ENCODE assay signal across 1 cellular context in the genomic region with DNA sequence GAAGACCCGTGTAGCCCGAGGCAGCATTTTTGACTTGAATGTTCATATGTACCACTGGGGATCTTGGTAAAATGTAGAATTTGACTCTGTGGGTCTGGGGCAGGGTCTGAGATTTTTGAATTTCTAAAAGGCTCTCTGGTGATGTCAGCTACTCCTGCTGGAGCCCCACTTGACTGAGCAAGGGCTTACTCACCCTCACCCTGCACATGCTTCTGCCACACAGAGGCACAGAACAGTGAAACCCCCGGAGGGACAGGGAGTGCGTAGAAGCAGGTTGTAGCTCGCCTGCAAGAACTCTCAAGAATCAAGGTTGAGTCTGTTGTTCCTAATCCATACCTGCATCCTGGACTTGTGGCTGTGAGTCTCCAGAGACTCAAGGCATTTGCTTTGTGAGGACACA.
TF ChIP-seq lines count a peak whose summit lies in the region.

No MANE protein-coding gene starts in this region.

TF ChIP-seq in GM23338, 12 proteins besides CTCF, POLR2A, EP300 and RAD21:
- TF ChIP-seq, protein P1, sequence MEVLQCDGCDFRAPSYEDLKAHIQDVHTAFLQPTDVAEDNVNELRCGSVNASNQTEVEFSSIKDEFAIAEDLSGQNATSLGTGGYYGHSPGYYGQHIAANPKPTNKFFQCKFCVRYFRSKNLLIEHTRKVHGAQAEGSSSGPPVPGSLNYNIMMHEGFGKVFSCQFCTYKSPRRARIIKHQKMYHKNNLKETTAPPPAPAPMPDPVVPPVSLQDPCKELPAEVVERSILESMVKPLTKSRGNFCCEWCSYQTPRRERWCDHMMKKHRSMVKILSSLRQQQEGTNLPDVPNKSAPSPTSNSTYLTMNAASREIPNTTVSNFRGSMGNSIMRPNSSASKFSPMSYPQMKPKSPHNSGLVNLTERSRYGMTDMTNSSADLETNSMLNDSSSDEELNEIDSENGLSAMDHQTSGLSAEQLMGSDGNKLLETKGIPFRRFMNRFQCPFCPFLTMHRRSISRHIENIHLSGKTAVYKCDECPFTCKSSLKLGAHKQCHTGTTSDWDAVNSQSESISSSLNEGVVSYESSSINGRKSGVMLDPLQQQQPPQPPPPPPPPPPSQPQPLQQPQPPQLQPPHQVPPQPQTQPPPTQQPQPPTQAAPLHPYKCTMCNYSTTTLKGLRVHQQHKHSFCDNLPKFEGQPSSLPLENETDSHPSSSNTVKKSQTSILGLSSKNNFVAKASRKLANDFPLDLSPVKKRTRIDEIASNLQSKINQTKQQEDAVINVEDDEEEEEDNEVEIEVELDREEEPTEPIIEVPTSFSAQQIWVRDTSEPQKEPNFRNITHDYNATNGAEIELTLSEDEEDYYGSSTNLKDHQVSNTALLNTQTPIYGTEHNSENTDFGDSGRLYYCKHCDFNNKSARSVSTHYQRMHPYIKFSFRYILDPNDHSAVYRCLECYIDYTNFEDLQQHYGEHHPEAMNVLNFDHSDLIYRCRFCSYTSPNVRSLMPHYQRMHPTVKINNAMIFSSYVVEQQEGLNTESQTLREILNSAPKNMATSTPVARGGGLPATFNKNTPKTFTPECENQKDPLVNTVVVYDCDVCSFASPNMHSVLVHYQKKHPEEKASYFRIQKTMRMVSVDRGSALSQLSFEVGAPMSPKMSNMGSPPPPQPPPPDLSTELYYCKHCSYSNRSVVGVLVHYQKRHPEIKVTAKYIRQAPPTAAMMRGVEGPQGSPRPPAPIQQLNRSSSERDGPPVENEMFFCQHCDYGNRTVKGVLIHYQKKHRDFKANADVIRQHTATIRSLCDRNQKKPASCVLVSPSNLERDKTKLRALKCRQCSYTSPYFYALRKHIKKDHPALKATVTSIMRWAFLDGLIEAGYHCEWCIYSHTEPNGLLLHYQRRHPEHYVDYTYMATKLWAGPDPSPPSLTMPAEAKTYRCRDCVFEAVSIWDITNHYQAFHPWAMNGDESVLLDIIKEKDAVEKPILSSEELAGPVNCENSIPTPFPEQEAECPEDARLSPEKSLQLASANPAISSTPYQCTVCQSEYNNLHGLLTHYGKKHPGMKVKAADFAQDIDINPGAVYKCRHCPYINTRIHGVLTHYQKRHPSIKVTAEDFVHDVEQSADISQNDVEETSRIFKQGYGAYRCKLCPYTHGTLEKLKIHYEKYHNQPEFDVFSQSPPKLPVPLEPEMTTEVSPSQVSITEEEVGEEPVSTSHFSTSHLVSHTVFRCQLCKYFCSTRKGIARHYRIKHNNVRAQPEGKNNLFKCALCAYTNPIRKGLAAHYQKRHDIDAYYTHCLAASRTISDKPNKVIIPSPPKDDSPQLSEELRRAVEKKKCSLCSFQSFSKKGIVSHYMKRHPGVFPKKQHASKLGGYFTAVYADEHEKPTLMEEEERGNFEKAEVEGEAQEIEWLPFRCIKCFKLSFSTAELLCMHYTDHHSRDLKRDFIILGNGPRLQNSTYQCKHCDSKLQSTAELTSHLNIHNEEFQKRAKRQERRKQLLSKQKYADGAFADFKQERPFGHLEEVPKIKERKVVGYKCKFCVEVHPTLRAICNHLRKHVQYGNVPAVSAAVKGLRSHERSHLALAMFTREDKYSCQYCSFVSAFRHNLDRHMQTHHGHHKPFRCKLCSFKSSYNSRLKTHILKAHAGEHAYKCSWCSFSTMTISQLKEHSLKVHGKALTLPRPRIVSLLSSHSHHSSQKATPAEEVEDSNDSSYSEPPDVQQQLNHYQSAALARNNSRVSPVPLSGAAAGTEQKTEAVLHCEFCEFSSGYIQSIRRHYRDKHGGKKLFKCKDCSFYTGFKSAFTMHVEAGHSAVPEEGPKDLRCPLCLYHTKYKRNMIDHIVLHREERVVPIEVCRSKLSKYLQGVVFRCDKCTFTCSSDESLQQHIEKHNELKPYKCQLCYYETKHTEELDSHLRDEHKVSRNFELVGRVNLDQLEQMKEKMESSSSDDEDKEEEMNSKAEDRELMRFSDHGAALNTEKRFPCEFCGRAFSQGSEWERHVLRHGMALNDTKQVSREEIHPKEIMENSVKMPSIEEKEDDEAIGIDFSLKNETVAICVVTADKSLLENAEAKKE (CRISPR knock-in tag; IDR thresholded peaks at IDR 0.05) = no peak
- TF ChIP-seq, protein P2, sequence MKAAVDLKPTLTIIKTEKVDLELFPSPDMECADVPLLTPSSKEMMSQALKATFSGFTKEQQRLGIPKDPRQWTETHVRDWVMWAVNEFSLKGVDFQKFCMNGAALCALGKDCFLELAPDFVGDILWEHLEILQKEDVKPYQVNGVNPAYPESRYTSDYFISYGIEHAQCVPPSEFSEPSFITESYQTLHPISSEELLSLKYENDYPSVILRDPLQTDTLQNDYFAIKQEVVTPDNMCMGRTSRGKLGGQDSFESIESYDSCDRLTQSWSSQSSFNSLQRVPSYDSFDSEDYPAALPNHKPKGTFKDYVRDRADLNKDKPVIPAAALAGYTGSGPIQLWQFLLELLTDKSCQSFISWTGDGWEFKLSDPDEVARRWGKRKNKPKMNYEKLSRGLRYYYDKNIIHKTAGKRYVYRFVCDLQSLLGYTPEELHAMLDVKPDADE (IDR thresholded peaks at IDR 0.05) = no peak
- TF ChIP-seq EZH2 (IDR thresholded peaks at IDR 0.05; ENCODE audit: low read depth, unreplicated experiment) = no peak
- TF ChIP-seq JUNB (IDR thresholded peaks at IDR 0.05; ENCODE audit: unreplicated experiment) = no peak
- TF ChIP-seq REST (IDR thresholded peaks at IDR 0.05; ENCODE audit: unreplicated experiment) = no peak
